16 cellular contexts compared by ENCODE assay signal in the genomic region with DNA sequence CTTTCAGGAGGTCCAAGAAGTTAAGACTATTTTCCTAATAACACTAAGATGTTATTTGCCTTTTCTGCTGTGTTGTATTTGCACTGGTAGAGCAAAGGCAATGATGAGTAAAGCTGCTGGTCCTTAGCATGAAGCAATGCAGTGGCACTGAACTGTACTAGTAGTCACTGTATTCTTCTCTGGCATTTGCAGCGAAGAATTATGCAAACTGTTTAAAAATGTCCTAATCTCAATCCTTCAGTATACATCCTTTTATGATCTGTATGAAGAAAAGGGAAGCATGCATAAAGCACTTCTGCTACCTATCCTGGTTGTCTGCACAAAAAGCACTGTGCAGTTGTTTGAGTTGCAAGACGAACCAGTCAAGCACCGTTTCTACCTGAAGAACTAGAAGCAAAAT.
"Had no signal": no experiment of that assay in that cellular context is flagged by ENCODE, and none has a peak within 500 bp of the region (broad histone marks: within the 10 kb centered on the region; RNA-seq: fewer than 3 reads in every experiment).

No MANE protein-coding gene starts in this region.

- H3K27ac Mint-ChIP-seq: activated T-helper 17 cell treated with anti-CD3 and anti-CD28 coated beads, Interleukin-2, amount 50 U/mL, for 72 hours; dendritic cell treated with granulocyte-macrophage colony-stimulating factor and Interleukin-4, amounts not matched to agents 40 ng/mL and 50 ng/mL, for 4 days; natural killer cell; stimulated activated effector memory CD8-positive, alpha-beta T cell treated with anti-CD3 and anti-CD28 coated beads, Interleukin-12 subunit alpha, Interleukin-12 subunit beta, amount 100 ng/mL, for 72 hours had no signal

- H3K36me3 Mint-ChIP-seq: natural killer cell; stimulated activated effector memory CD8-positive, alpha-beta T cell treated with anti-CD3 and anti-CD28 coated beads, Interleukin-12 subunit alpha, Interleukin-12 subunit beta, amount 100 ng/mL, for 72 hours had no signal

- H3K4me3 Mint-ChIP-seq: activated T-helper 17 cell treated with anti-CD3 and anti-CD28 coated beads, Interleukin-2, amount 50 U/mL, for 72 hours; dendritic cell treated with granulocyte-macrophage colony-stimulating factor and Interleukin-4, amounts not matched to agents 40 ng/mL and 50 ng/mL, for 4 days; natural killer cell; stimulated activated effector memory CD8-positive, alpha-beta T cell treated with anti-CD3 and anti-CD28 coated beads, Interleukin-12 subunit alpha, Interleukin-12 subunit beta, amount 100 ng/mL, for 72 hours had no signal

- DNase-seq: activated naive CD4-positive, alpha-beta T cell treated with Interleukin-2 at 50 U/mL for 16 hours; activated T-cell treated with anti-CD3 and anti-CD28 coated beads for 4 hours; aorta; cerebellar nuclear complex; effector memory CD4-positive, alpha-beta T cell; foreskin keratinocyte; kidney glomerular epithelial cell; mesendoderm; natural killer cell; posterior cingulate gyrus; tibial artery; uterus had no signal

- H3K4me1 Mint-ChIP-seq: activated T-helper 17 cell treated with anti-CD3 and anti-CD28 coated beads, Interleukin-2, amount 50 U/mL, for 72 hours; natural killer cell; stimulated activated effector memory CD8-positive, alpha-beta T cell treated with anti-CD3 and anti-CD28 coated beads, Interleukin-12 subunit alpha, Interleukin-12 subunit beta, amount 100 ng/mL, for 72 hours had no signal

- H3K9me3 Mint-ChIP-seq: activated T-helper 17 cell treated with anti-CD3 and anti-CD28 coated beads, Interleukin-2, amount 50 U/mL, for 72 hours; dendritic cell treated with granulocyte-macrophage colony-stimulating factor and Interleukin-4, amounts not matched to agents 40 ng/mL and 50 ng/mL, for 4 days; natural killer cell; stimulated activated effector memory CD8-positive, alpha-beta T cell treated with anti-CD3 and anti-CD28 coated beads, Interleukin-12 subunit alpha, Interleukin-12 subunit beta, amount 100 ng/mL, for 72 hours had no signal

- ATAC-seq: activated CD4-positive, CD25-positive, alpha-beta regulatory T cell treated with anti-CD3 and anti-CD28 coated beads, Interleukin-2, amount 50 U/mL, for 24 hours; activated T-helper 17 cell treated with anti-CD3 and anti-CD28 coated beads, Interleukin-2, amount 50 U/mL, for 72 hours; foreskin keratinocyte; natural killer cell; stimulated activated effector memory CD8-positive, alpha-beta T cell treated with anti-CD3 and anti-CD28 coated beads, Interleukin-12 subunit alpha, Interleukin-12 subunit beta, amount 100 ng/mL, for 72 hours had no signal
